1 cellular context compared by ENCODE assay signal in the genomic region with DNA sequence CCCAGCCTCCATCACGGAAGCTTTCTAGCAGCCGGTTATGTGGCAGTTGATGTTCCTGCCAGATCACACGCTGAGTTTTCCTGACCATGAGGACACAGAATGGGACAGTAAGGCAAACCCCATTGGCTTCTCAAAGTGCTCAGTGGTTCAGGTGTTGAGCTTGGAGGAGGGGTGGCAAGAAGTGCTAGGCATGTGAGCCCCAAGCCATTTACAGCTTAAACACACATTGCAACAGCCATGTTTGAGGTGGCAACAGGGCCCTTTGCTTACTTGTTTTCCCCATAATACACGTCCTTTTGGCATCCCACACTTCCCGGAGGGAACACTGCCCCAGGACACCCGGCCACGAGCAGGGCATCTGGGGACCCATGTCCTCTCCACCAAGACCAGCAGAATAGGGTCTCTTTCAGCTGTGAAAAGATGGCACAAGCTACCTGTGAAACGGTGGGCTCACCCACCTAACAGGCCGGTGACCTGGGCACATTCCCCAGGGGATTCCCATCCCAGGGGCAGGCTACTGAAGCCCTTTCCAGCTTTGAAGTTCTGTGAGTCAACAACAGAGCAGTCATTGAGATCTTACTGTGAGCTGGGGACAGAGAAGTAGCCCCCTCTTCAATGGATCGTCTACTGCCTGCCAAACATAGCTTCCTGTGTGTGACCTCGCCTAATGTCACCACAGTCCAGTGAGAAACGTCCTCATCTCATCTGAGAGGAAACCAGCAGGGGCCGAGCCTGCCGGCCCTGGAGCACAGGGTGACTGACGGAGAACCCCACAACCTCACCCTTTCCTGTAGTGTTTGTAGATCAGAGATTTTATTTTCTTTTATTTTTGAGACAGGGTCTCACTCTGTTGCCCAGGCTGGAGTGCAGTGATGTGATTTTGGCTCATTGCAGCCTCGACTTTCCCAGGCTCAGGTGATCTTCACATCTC.
TF ChIP-seq lines count a peak whose summit lies in the region.

No MANE protein-coding gene starts in this region.

TF ChIP-seq in K562, 482 proteins besides CTCF, POLR2A, EP300 and RAD21:
- TF ChIP-seq CHCHD3 (CRISPR knock-in tag; IDR thresholded peaks at IDR 0.05) (no peak), ZNF121 (CRISPR knock-in tag; conservative IDR thresholded peaks at IDR 0.05) (0 out of 2 replicates have a peak, but pooled peaks have one; percentile 34), KDM1A (IDR thresholded peaks at IDR 0.05) (no peak)
